Comparison of ENCODE assay signal across 24 cellular contexts in genomic region chr4:72975488-72975784, GRCh38.
DNase-seq lines count a peak whose midpoint lies in the region; ATAC-seq and TF ChIP-seq lines count a peak whose summit lies in the region.
"Had no signal": no experiment of that assay in that cellular context is flagged by ENCODE, and none has a peak within 500 bp of the region (broad histone marks: within the 10 kb centered on the region; RNA-seq: fewer than 3 reads in every experiment).

No MANE protein-coding gene starts in this region.

- H3K36me3 ChIP-seq in adipocyte (ENCODE audit: control insufficient read depth, insufficient read depth, low read length, severe bottlenecking) = no peaks in the 10 kb centered on the region
- H3K36me3 ChIP-seq: left ventricle myocardium inferior had no signal

- no peaks in the 10 kb centered on the region for H3K27me3 ChIP-seq in adipocyte (replicated peaks; ENCODE audit: control insufficient read depth, insufficient read depth, low read length)

- no peak for TF ChIP-seq CTCF in CD14-positive monocyte (IDR thresholded peaks at IDR 0.05)

- no peak overlapping the region for H3K9ac ChIP-seq in adipocyte (ENCODE audit: low read length)

- no peak overlapping the region for H3K4me3 ChIP-seq in adipocyte (ENCODE audit: low read length)
- H3K4me3 ChIP-seq: GM12878, left ventricle myocardium inferior had no signal

- peak; percentile 55 for DNase-seq in EL
- peak; percentile 71 for DNase-seq in adipocyte (ENCODE audit: low read depth)
- no peak for DNase-seq in epithelial cell of prostate (ENCODE audit: low read depth, low spot score)
- peak; percentile 32 for DNase-seq in pulmonary artery endothelial cell (ENCODE audit: low read depth, low spot score)
- no peak for DNase-seq in activated CD8-positive, alpha-beta memory T cell treated with anti-CD3 and anti-CD28 coated beads for 24 hours
- no peak for DNase-seq in CD14-positive monocyte (ENCODE audit: low spot score)
- DNase-seq: activated CD4-positive, alpha-beta T cell treated with anti-CD3 and anti-CD28 coated beads for 48 hours; activated CD8-positive, alpha-beta memory T cell treated with anti-CD3 and anti-CD28 coated beads, Interleukin-2, amount 10 ng/mL, durations not matched to agents 7 days and 5 days; activated naive CD4-positive, alpha-beta T cell treated with anti-CD3 and anti-CD28 coated beads, Interleukin-2, amount 50 U/mL, for 16 hours; anterior cingulate cortex; CD8-positive, alpha-beta memory T cell; left ventricle myocardium inferior; NCI-H1092; NCI-H1930; NCI-H2227 treated with DMSO at 0.1 percent for 48 hours; nephron progenitor cell; posterior cingulate gyrus; stimulated activated CD4-positive, alpha-beta T cell treated with anti-CD3 and anti-CD28 coated beads, Interleukin-1b, Interleukin-23, amount 100 ng/mL, for 48 hours; T-helper 1 cell had no signal

- peaks cover 18% of the 10 kb centered on the region for H3K4me1 ChIP-seq in adipocyte (ENCODE audit: control insufficient read depth, insufficient read depth, low read length)
- H3K4me1 ChIP-seq: left ventricle myocardium inferior had no signal

- intact Hi-C loops in CD14-positive monocyte (cut with micrococcal nuclease) = no loop called here

- peaks cover 0 to 3% (median 2%) of the 10 kb centered on the region in 3 donors for H3K27me3 Mint-ChIP-seq in CD14-positive monocyte (ENCODE audit: low read depth in 3 of 3)

- peak overlapping the region; percentile 21 for H3K27ac ChIP-seq in epithelial cell of prostate
- H3K27ac ChIP-seq: left ventricle myocardium inferior had no signal

- no peaks in the 10 kb centered on the region for H3K4me1 Mint-ChIP-seq in CD14-positive monocyte
- H3K4me1 Mint-ChIP-seq: stimulated activated effector memory CD8-positive, alpha-beta T cell treated with anti-CD3 and anti-CD28 coated beads, Interleukin-12 subunit alpha, Interleukin-12 subunit beta, amount 100 ng/mL, for 72 hours had no signal

- ATAC-seq in HG03280 (IDR thresholded peaks at IDR 0.05; ENCODE audit: unreplicated experiment) = no peak
- no peak for ATAC-seq in GM19452 (IDR thresholded peaks at IDR 0.05; ENCODE audit: unreplicated experiment)
- ATAC-seq: activated CD8-positive, alpha-beta memory T cell treated with anti-CD3 and anti-CD28 coated beads, Interleukin-2, amount 10 ng/mL, durations not matched to agents 7 days and 5 days; GM12878; Right ventricle myocardium inferior; stimulated activated effector memory CD8-positive, alpha-beta T cell treated with anti-CD3 and anti-CD28 coated beads, Interleukin-12 subunit alpha, Interleukin-12 subunit beta, amount 100 ng/mL, for 72 hours had no signal

- no peak overlapping the region for H3K27ac Mint-ChIP-seq in CD14-positive monocyte
- H3K27ac Mint-ChIP-seq: activated CD8-positive, alpha-beta memory T cell treated with anti-CD3 and anti-CD28 coated beads, Interleukin-2, amount 10 ng/mL, durations not matched to agents 7 days and 5 days; CD8-positive, alpha-beta memory T cell; nephron progenitor cell; stimulated activated effector memory CD8-positive, alpha-beta T cell treated with anti-CD3 and anti-CD28 coated beads, Interleukin-12 subunit alpha, Interleukin-12 subunit beta, amount 100 ng/mL, for 72 hours had no signal

- no peaks in the 10 kb centered on the region for H3K9me3 ChIP-seq in adipocyte (ENCODE audit: control insufficient read depth, low read length)
- H3K9me3 ChIP-seq: left ventricle myocardium inferior had no signal

- H3K4me3 Mint-ChIP-seq in CD14-positive monocyte = no peak overlapping the region
- H3K4me3 Mint-ChIP-seq: activated CD8-positive, alpha-beta memory T cell treated with anti-CD3 and anti-CD28 coated beads, Interleukin-2, amount 10 ng/mL, durations not matched to agents 7 days and 5 days; nephron progenitor cell; stimulated activated effector memory CD8-positive, alpha-beta T cell treated with anti-CD3 and anti-CD28 coated beads, Interleukin-12 subunit alpha, Interleukin-12 subunit beta, amount 100 ng/mL, for 72 hours had no signal

- no peaks in the 10 kb centered on the region for H3K36me3 Mint-ChIP-seq in CD14-positive monocyte
- H3K36me3 Mint-ChIP-seq: activated CD8-positive, alpha-beta memory T cell treated with anti-CD3 and anti-CD28 coated beads, Interleukin-2, amount 10 ng/mL, durations not matched to agents 7 days and 5 days; CD8-positive, alpha-beta memory T cell; stimulated activated effector memory CD8-positive, alpha-beta T cell treated with anti-CD3 and anti-CD28 coated beads, Interleukin-12 subunit alpha, Interleukin-12 subunit beta, amount 100 ng/mL, for 72 hours had no signal

- peaks cover 0 to 9% (median 4%) of the 10 kb centered on the region in 7 donors for H3K9me3 Mint-ChIP-seq in CD14-positive monocyte
- H3K9me3 Mint-ChIP-seq: CD8-positive, alpha-beta memory T cell; nephron progenitor cell; stimulated activated effector memory CD8-positive, alpha-beta T cell treated with anti-CD3 and anti-CD28 coated beads, Interleukin-12 subunit alpha, Interleukin-12 subunit beta, amount 100 ng/mL, for 72 hours had no signal

Comparison
In these comparisons a context has a peak if more than half of its experiments do, and no peak if none do; other contexts are left out.
1. DNase-seq: peak in EL (single experiment), adipocyte (single experiment) and pulmonary artery endothelial cell (single experiment); none in epithelial cell of prostate (single experiment), activated CD8-positive, alpha-beta memory T cell treated with anti-CD3 and anti-CD28 coated beads for 24 hours (single experiment) and CD14-positive monocyte (single experiment).